Comparison of ENCODE assay signal across 8 cellular contexts in the genomic region with DNA sequence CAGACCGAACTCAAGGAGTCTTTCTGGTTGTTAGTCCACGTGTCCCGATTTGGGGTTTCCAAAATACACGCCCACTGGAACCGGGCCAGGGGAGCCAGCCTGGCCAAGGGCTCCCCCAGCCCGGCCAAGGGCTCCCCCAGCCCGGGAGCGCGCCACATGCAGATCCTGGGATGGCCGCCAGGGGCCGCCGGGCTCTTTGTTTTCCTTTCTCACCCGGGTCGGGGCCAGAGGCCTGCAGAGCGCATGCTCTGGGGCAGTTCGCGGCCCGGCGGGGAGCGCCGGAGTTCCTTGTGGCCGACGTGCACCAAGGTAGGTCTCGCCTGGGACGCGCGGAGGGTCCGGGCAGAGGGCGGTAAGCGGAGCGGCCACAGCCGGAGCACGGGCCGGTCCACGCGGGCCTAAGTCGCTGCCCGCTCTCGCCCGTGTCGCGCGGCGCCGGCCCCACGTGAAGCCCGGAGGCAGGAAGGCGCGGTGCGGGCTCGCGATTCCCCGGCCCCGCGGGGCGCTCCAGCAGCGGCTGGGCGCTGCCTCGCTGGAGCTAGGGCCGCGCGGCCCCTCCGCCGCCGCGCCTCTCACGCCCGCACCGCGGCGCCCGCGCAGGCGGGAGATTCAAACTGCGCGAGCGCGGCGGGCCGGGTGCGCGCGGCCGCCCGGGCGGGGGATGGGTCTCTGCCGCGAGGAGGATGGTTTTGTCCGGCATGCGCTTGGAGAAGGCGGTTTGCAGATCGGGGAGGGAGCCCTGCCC. TPM values are rescaled to one million over a fixed set of nuclear protein-coding genes. Genes with fewer than 3 reads are reported as not detected.
DNase-seq lines count a peak whose midpoint lies in the region; ATAC-seq and TF ChIP-seq lines count a peak whose summit lies in the region.

No MANE protein-coding gene starts in this region.

- no peaks in the 10 kb centered on the region for H3K9me3 ChIP-seq in upper lobe of right lung

- peak overlapping the region; percentile 92 for H3K27ac Mint-ChIP-seq in activated naive CD8-positive, alpha-beta T cell treated with anti-CD3 and anti-CD28 coated beads, Interleukin-2, amount 10 ng/mL, durations not matched to agents 7 days and 5 days

- H3K4me3 Mint-ChIP-seq in activated naive CD8-positive, alpha-beta T cell treated with anti-CD3 and anti-CD28 coated beads, Interleukin-2, amount 10 ng/mL, durations not matched to agents 7 days and 5 days: peak overlapping the region; percentile 98

- H3K27me3 ChIP-seq in upper lobe of right lung: no peaks in the 10 kb centered on the region

- peaks cover 25% of the 10 kb centered on the region for H3K36me3 ChIP-seq in upper lobe of right lung

- no peaks in the 10 kb centered on the region for H3K9me3 Mint-ChIP-seq in activated naive CD8-positive, alpha-beta T cell treated with anti-CD3 and anti-CD28 coated beads, Interleukin-2, amount 10 ng/mL, durations not matched to agents 7 days and 5 days

- DNase-seq in HFF-Myc (ENCODE audit: extremely low read depth, low read depth) (no peak), NCI-H1048 (lab: John Stamatoyannopoulos, UW) (peak; percentile 74), SKM-1 treated with dmso at 0.1 percent for 144 hours (lab: John Stamatoyannopoulos, UW; ENCODE audit: unreplicated experiment) (peak; percentile 79), cardiac septum (ENCODE audit: low spot score) (peak; percentile 96), posterior cingulate gyrus (peak; percentile 76 to 98 (median 86)), upper lobe of right lung (peak; percentile 95)
- peak; percentile 93 for DNase-seq in activated naive CD8-positive, alpha-beta T cell treated with anti-CD3 and anti-CD28 coated beads, Interleukin-2, amount 10 ng/mL, durations not matched to agents 7 days and 5 days

- peaks cover 32% of the 10 kb centered on the region for H3K4me1 Mint-ChIP-seq in activated naive CD8-positive, alpha-beta T cell treated with anti-CD3 and anti-CD28 coated beads, Interleukin-2, amount 10 ng/mL, durations not matched to agents 7 days and 5 days

- peaks cover 19% of the 10 kb centered on the region for H3K36me3 Mint-ChIP-seq in activated naive CD8-positive, alpha-beta T cell treated with anti-CD3 and anti-CD28 coated beads, Interleukin-2, amount 10 ng/mL, durations not matched to agents 7 days and 5 days

- intact Hi-C loops in cardiac septum (cut with DNase I): loop anchor here (1.0 to 5.0 kb wide), 4 partner anchors 35 to 359 kb away; a partner anchor contains a TSS
- intact Hi-C loops in posterior cingulate gyrus (cut with DNase I): loop anchor here (1.0 to 5.0 kb wide), 2 partner anchors 34 to 85 kb away; a partner anchor contains a TSS
- intact Hi-C loops in upper lobe of right lung (cut with DNase I): loop anchor here (10.0 kb wide), 1 partner anchor 77 kb away; a partner anchor contains a TSS

- ATAC-seq in activated naive CD8-positive, alpha-beta T cell treated with anti-CD3 and anti-CD28 coated beads, Interleukin-2, amount 10 ng/mL, durations not matched to agents 7 days and 5 days (ENCODE audit: low read depth): peak; percentile 84
- peak; percentile 97 for ATAC-seq in upper lobe of right lung

- peak; percentile 51 for TF ChIP-seq CTCF in GM12801 (IDR thresholded peaks at IDR 0.05; ENCODE audit: extremely low read depth, insufficient read length)
- peak; percentile 95 for TF ChIP-seq CTCF in HFF-Myc (IDR thresholded peaks at IDR 0.05; ENCODE audit: low read depth, low read length, missing control alignments)
- TF ChIP-seq CTCF in upper lobe of right lung (IDR thresholded peaks at IDR 0.05): peak; percentile 100

- peak overlapping the region; percentile 78 for H3K27ac ChIP-seq in upper lobe of right lung

- peaks cover 14% of the 10 kb centered on the region for H3K4me1 ChIP-seq in upper lobe of right lung

- H3K27me3 Mint-ChIP-seq in activated naive CD8-positive, alpha-beta T cell treated with anti-CD3 and anti-CD28 coated beads, Interleukin-2, amount 10 ng/mL, durations not matched to agents 7 days and 5 days: no peaks in the 10 kb centered on the region

- POLR2A ChIA-PET in activated naive CD8-positive, alpha-beta T cell treated with anti-CD3 and anti-CD28 coated beads, Interleukin-2, amount 10 ng/mL, durations not matched to agents 7 days and 5 days (lab: Charles Lee): interaction anchor here (0.6 to 4.5 kb wide), 8 partner anchors 8 to 272 kb away, joined by 3 to 40 read pairs (median 5); a partner anchor contains a TSS

- H3K4me3 ChIP-seq in HFF-Myc (replicated peaks; ENCODE audit: low read depth, low read length) (peak overlapping the region; percentile 64), upper lobe of right lung (peak overlapping the region; percentile 72)

RNA-seq across cellular contexts. Expression of a gene that starts 12.3 kb away (rescaled TPM):
- 10 to 100 TPM; 46.2 to 51.7 TPM for total RNA-seq in activated naive CD8-positive, alpha-beta T cell treated with anti-CD3 and anti-CD28 coated beads, Interleukin-2, amount 10 ng/mL, durations not matched to agents 7 days and 5 days
- total RNA-seq in cardiac septum (4.1 TPM), upper lobe of right lung (27.9 TPM)

RNA-seq across cellular contexts. Expression of a gene that starts 34.7 kb away (rescaled TPM):
- total RNA-seq in activated naive CD8-positive, alpha-beta T cell treated with anti-CD3 and anti-CD28 coated beads, Interleukin-2, amount 10 ng/mL, durations not matched to agents 7 days and 5 days: 10 to 100 TPM; 54.2 to 58.9 TPM
- total RNA-seq in cardiac septum: 17.6 TPM
- total RNA-seq in upper lobe of right lung: 24.5 TPM
